In the genomic region with DNA sequence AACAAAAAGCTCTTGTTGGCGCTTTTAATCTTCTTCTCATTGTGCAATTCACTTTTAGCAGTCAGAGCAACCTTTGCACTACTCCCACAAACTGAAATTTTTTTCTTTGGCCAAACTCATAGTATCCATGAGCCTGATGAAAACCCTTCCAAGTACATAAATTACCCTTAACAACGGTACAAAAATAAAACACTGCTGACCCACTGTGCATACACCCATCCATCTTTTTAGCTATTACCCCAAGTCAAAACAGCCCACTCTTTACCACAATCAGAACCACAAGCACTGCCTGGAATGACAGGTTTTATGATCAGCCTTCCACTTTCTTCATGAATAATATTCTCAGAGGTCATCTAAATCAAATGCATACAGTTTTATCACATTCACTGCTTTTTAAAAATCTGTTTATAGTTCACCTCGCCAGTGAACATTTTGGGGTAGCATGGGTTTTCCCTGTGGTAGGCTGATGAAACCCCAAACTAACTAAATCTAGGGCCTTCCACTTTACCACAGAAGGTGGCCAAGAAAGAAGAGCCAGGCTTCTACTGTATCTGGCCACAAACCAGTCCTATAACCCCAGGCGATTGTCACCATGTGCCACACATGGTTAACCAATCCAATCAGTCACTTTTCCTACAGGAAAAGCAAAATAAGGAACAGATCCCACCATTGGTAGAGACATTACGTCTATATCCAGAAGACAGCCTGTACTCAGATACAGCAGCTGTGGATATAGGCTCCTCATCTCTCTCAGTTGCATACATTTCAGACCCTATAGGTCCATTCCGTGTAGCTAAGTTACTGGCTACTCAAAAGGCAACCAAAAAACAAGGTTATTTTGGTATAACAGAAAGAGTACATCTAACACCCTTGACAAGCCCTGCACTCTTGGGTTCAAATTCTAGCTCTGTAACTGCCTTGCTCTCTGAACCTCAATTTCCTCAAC, we compare ENCODE assay signal across 9 cellular contexts.
A peak's percentile ranks its signal among the peaks of the same experiment; 100 is the strongest.
DNase-seq lines count a peak whose midpoint lies in the region; ATAC-seq and TF ChIP-seq lines count a peak whose summit lies in the region.
"Had no signal": no experiment of that assay in that cellular context is flagged by ENCODE, and none has a peak within 500 bp of the region (broad histone marks: within the 10 kb centered on the region; RNA-seq: fewer than 3 reads in every experiment).

No MANE protein-coding gene starts in this region.

- ATAC-seq in omental fat pad (ENCODE audit: low FRiP score): peak; percentile 77
- ATAC-seq in GM18517 (IDR thresholded peaks at IDR 0.05; ENCODE audit: unreplicated experiment): no peak

- H3K79me2 ChIP-seq in MM.1S (ENCODE audit: low read length) (peaks cover 4% of the 10 kb centered on the region; the same call in 1 of the 2 replicates), mammary epithelial cell (ENCODE audit: insufficient read depth, low read length) (no peaks in the 10 kb centered on the region)

- peak overlapping the region in 7 of 8 donors; percentile 2 to 66 (median 26) for H3K4me3 Mint-ChIP-seq in CD4-positive, alpha-beta memory T cell

- POLR2A ChIA-PET in CD4-positive, alpha-beta memory T cell (lab: Charles Lee; ENCODE audit: partially characterized antibody): interaction anchor here (0.9 to 2.6 kb wide), 6 partner anchors 10 to 294 kb away, joined by 3 to 13 read pairs (median 4); a partner anchor contains a TSS

- no peak overlapping the region for H3K27ac ChIP-seq in CD4-positive, alpha-beta memory T cell (ENCODE audit: low read depth, low read length)
- H3K27ac ChIP-seq in MM.1S (ENCODE audit: low read length) (peak overlapping the region; percentile 96), mammary epithelial cell (ENCODE audit: insufficient read depth, low read depth, low read length) (no peak overlapping the region)

- 74% methylated on average over 6 of the region's 6 CpGs for WGBS in mammary epithelial cell (ENCODE audit: low coverage, missing lambda C conversion rate)

- H3K36me3 ChIP-seq in CD4-positive, alpha-beta memory T cell (ENCODE audit: insufficient read depth, low read length): no peaks in the 10 kb centered on the region
- H3K36me3 ChIP-seq in MM.1S (replicated peaks; ENCODE audit: insufficient read depth, low read length) (no peaks in the 10 kb centered on the region), mammary epithelial cell (ENCODE audit: insufficient read depth, low read length) (no peaks in the 10 kb centered on the region)

- H3K27me3 ChIP-seq in CD4-positive, alpha-beta memory T cell (ENCODE audit: insufficient read depth, low read length): no peaks in the 10 kb centered on the region
- no peaks in the 10 kb centered on the region for H3K27me3 ChIP-seq in MM.1S (replicated peaks; ENCODE audit: insufficient read depth, low read length)
- H3K27me3 ChIP-seq in mammary epithelial cell (ENCODE audit: insufficient read depth, low read length): no peaks in the 10 kb centered on the region

- in situ Hi-C loops in mammary epithelial cell (cut with MboI; ENCODE audit: low sequenced_read_pairs in 2 of 2): no loop called here

- H3F3A ChIP-seq in MM.1S (ENCODE audit: insufficient read depth, low read length): peaks cover 58% of the 10 kb centered on the region

- peaks cover 30 to 40% (median 35%) of the 10 kb centered on the region in 4 donors for H3K4me1 Mint-ChIP-seq in CD4-positive, alpha-beta memory T cell

- no peak overlapping the region for H3K9ac ChIP-seq in MM.1S (ENCODE audit: low read length)
- H3K9ac ChIP-seq in mammary epithelial cell (ENCODE audit: insufficient read depth, low read length): no peak overlapping the region

- intact Hi-C loops in CD4-positive, alpha-beta memory T cell (cut with micrococcal nuclease): loop anchor here (5.0 kb wide), 2 partner anchors 132 to 292 kb away; no protein-coding TSS in a partner anchor
- intact Hi-C loops in mammary epithelial cell (cut with micrococcal nuclease) (no loop called here), posterior cingulate gyrus (cut with DNase I) (no loop called here)

- H3K36me3 Mint-ChIP-seq in CD4-positive, alpha-beta memory T cell: peaks cover 24 to 30% of the 10 kb centered on the region in 2 donors

- peaks cover 39% of the 10 kb centered on the region for H3K4me1 ChIP-seq in CD4-positive, alpha-beta memory T cell (ENCODE audit: insufficient read depth, low read length)
- H3K4me1 ChIP-seq in MM.1S (ENCODE audit: low read length) (peaks cover 71% of the 10 kb centered on the region), mammary epithelial cell (ENCODE audit: insufficient read depth, low read length) (peaks cover 36% of the 10 kb centered on the region)

- TF ChIP-seq CTCF in MM.1S (IDR thresholded peaks at IDR 0.05; ENCODE audit: low read length): no peak
- no peak for TF ChIP-seq CTCF in mammary epithelial cell (conservative IDR thresholded peaks at IDR 0.05 in 1 of 2, IDR thresholded peaks at IDR 0.05 in 1 of 2; ENCODE audit: extremely low read depth in 1 of 2, insufficient read depth in 1 of 2, low read depth in 1 of 2, low read length in 2 of 2)
- TF ChIP-seq CTCF in omental fat pad (IDR thresholded peaks at IDR 0.05): no peak

- peak overlapping the region; percentile 31 to 86 (median 73) for H3K27ac Mint-ChIP-seq in CD4-positive, alpha-beta memory T cell

- dilution Hi-C loops in mammary epithelial cell (cut with HindIII; ENCODE audit: low sequenced_read_pairs): no loop called here

- no peak overlapping the region for H2AFZ ChIP-seq in MM.1S (ENCODE audit: low read length)
- H2AFZ ChIP-seq in mammary epithelial cell (ENCODE audit: low read depth, low read length): no peak overlapping the region

- no TSS peak for BruUV-seq in mammary epithelial cell (replicated peaks; lab: Mats Ljungman, UMichigan)

- H3K27me3 Mint-ChIP-seq in CD4-positive, alpha-beta memory T cell: no peaks in the 10 kb centered on the region

- CTCF ChIA-PET in CD4-positive, alpha-beta memory T cell (lab: Charles Lee; ENCODE audit: partially characterized antibody): interaction anchor here (1.3 to 1.6 kb wide), 3 partner anchors 16 to 195 kb away, joined by 3 to 6 read pairs (median 5); no protein-coding TSS in a partner anchor
- CTCF ChIA-PET in mammary epithelial cell (lab: Charles Lee; ENCODE audit: low non-redundant PET): no interaction called here

- no peak overlapping the region for H3K4me3 ChIP-seq in CD4-positive, alpha-beta memory T cell (ENCODE audit: low read length in 2 of 2)
- H3K4me3 ChIP-seq in MM.1S (ENCODE audit: low read length): no peak overlapping the region
- H3K4me3 ChIP-seq in mammary epithelial cell (replicated peaks in 1 of 3; ENCODE audit: insufficient read depth in 1 of 3, low read depth in 2 of 3, low read length in 3 of 3): no peak overlapping the region

- H4K20me1 ChIP-seq in MM.1S (ENCODE audit: insufficient read depth, low read length): no peaks in the 10 kb centered on the region
- no peaks in the 10 kb centered on the region for H4K20me1 ChIP-seq in mammary epithelial cell (ENCODE audit: insufficient read depth, low read length)

- no peaks in the 10 kb centered on the region for H3K9me2 ChIP-seq in MM.1S (replicated peaks; ENCODE audit: insufficient read depth, low read length)

- no peak for DNase-seq in CD4-positive, alpha-beta memory T cell
- DNase-seq in MM.1S (no peak), mammary epithelial cell (peak; percentile 24), omental fat pad (ENCODE audit: low spot score) (no peak), posterior cingulate gyrus (no peak), UCSD-AML1 (lab: John Stamatoyannopoulos, UW; ENCODE audit: unreplicated experiment) (no peak), epidermal melanocyte (ENCODE audit: insufficient read length, low spot score) (no peak)
- DNase-seq: NCI-H2081 had no signal

- H3K9me3 Mint-ChIP-seq in CD4-positive, alpha-beta memory T cell: no peaks in the 10 kb centered on the region

- H3K9me3 ChIP-seq in CD4-positive, alpha-beta memory T cell (ENCODE audit: control insufficient read depth in 1 of 2, low read length in 2 of 2): no peaks in the 10 kb centered on the region
- H3K9me3 ChIP-seq in MM.1S (replicated peaks; ENCODE audit: insufficient read depth, low read length) (no peaks in the 10 kb centered on the region), mammary epithelial cell (replicated peaks; ENCODE audit: insufficient read depth, low read length) (no peaks in the 10 kb centered on the region)

- H3K4me2 ChIP-seq in MM.1S (ENCODE audit: low read depth, low read length) (peak overlapping the region; percentile 42), mammary epithelial cell (ENCODE audit: insufficient read depth, low read depth, low read length) (no peak overlapping the region)
